ENCODE assay signal across 1 cellular context in the genomic region with DNA sequence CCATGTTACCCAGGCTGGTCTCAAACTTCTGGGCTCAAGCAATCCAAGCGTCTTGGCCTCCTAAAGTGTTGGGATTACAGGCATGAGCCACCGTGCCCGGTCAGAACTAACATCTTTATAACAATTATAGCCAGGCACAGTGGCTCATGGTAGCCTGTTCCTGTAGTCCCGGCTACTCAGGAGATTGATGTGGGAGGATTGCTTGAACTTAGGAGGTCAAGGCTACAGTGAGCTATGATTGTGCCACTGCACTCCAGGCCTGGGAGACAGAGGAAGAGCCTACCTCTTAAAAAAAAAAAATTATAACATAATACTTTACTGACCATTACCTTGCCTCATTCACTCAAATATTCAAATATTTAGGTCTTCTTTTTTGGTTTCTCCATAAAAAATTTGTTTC.
TF ChIP-seq lines count a peak whose summit lies in the region.

No MANE protein-coding gene starts in this region.

TF ChIP-seq in H1, 55 proteins besides CTCF, POLR2A, EP300 and RAD21:
- TF ChIP-seq GTF2F1 (IDR thresholded peaks at IDR 0.05; ENCODE audit: borderline replicate concordance, low read depth, low read length) (no peak), TAF1 (IDR thresholded peaks at IDR 0.05; ENCODE audit: low read depth, low read length) (no peak), BRCA1 (IDR thresholded peaks at IDR 0.05; ENCODE audit: low read depth, low read length) (no peak), TEAD4 (IDR thresholded peaks at IDR 0.05; ENCODE audit: low read depth, low read length) (no peak), ASH2L (IDR thresholded peaks at IDR 0.05; ENCODE audit: low read length) (no peak), GABPA (IDR thresholded peaks at IDR 0.05; ENCODE audit: borderline replicate concordance, insufficient read depth, low read length) (no peak), NRF1 (IDR thresholded peaks at IDR 0.05; ENCODE audit: low read depth, low read length) (no peak), SIN3A (conservative IDR thresholded peaks at IDR 0.05 in 1 of 2, IDR thresholded peaks at IDR 0.05 in 1 of 2; ENCODE audit: low read depth in 1 of 2, low read length in 2 of 2) (no peak), SAP30 (IDR thresholded peaks at IDR 0.05; ENCODE audit: insufficient read depth, insufficient replicate concordance, low read length) (no peak), MAFK (IDR thresholded peaks at IDR 0.05; ENCODE audit: low read depth, low read length) (no peak)
- TF ChIP-seq, protein P1, sequence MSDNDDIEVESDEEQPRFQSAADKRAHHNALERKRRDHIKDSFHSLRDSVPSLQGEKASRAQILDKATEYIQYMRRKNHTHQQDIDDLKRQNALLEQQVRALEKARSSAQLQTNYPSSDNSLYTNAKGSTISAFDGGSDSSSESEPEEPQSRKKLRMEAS (IDR thresholded peaks at IDR 0.05): no peak
